2 cellular contexts compared by ENCODE assay signal in the genomic region with DNA sequence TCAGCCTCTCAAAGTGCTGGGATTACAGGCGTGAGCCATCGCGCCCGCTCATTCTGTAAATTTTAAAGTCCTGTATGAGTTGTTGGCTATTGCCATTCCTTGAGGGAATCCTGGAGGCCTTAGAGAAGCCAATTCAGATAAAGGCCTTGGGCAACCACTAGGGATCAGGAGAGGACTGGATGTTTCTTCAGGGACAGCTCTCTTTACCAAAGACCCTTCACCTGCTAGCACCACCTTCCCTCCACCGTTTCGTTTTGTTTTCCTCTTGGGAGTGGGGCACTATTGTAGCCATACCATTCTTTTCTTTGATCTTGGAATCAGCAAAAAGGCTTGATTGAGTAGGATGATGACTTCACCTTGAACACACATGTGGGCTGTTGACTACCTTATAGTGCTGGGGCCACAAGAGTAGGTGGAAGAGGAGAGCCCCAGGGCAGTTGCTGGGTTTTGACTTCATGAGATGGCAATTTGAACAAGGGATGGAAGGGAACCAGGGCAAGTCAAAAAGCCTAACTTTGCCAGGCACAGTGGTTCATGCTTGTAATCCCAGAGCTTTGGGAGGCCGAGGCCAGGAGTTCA.
A peak's percentile ranks its signal among the peaks of the same experiment; 100 is the strongest.
TF ChIP-seq lines count a peak whose summit lies in the region.

No MANE protein-coding gene starts in this region.

TF ChIP-seq in HepG2, 621 proteins besides CTCF, POLR2A, EP300 and RAD21:
- TF ChIP-seq, protein P1, sequence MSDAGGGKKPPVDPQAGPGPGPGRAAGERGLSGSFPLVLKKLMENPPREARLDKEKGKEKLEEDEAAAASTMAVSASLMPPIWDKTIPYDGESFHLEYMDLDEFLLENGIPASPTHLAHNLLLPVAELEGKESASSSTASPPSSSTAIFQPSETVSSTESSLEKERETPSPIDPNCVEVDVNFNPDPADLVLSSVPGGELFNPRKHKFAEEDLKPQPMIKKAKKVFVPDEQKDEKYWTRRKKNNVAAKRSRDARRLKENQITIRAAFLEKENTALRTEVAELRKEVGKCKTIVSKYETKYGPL (CRISPR knock-in tag; IDR thresholded peaks at IDR 0.05) = no peak
- TF ChIP-seq STAG1 (CRISPR knock-in tag; IDR thresholded peaks at IDR 0.05) (peak; percentile 37), ZNF879 (CRISPR knock-in tag; IDR thresholded peaks at IDR 0.05) (no peak), MATR3 (CRISPR knock-in tag; IDR thresholded peaks at IDR 0.05) (no peak)
- TF ChIP-seq, protein P2, sequence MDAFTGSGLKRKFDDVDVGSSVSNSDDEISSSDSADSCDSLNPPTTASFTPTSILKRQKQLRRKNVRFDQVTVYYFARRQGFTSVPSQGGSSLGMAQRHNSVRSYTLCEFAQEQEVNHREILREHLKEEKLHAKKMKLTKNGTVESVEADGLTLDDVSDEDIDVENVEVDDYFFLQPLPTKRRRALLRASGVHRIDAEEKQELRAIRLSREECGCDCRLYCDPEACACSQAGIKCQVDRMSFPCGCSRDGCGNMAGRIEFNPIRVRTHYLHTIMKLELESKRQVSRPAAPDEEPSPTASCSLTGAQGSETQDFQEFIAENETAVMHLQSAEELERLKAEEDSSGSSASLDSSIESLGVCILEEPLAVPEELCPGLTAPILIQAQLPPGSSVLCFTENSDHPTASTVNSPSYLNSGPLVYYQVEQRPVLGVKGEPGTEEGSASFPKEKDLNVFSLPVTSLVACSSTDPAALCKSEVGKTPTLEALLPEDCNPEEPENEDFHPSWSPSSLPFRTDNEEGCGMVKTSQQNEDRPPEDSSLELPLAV (CRISPR knock-in tag; conservative IDR thresholded peaks at IDR 0.05; ENCODE audit: low read depth) = no peak
- TF ChIP-seq, protein P3, sequence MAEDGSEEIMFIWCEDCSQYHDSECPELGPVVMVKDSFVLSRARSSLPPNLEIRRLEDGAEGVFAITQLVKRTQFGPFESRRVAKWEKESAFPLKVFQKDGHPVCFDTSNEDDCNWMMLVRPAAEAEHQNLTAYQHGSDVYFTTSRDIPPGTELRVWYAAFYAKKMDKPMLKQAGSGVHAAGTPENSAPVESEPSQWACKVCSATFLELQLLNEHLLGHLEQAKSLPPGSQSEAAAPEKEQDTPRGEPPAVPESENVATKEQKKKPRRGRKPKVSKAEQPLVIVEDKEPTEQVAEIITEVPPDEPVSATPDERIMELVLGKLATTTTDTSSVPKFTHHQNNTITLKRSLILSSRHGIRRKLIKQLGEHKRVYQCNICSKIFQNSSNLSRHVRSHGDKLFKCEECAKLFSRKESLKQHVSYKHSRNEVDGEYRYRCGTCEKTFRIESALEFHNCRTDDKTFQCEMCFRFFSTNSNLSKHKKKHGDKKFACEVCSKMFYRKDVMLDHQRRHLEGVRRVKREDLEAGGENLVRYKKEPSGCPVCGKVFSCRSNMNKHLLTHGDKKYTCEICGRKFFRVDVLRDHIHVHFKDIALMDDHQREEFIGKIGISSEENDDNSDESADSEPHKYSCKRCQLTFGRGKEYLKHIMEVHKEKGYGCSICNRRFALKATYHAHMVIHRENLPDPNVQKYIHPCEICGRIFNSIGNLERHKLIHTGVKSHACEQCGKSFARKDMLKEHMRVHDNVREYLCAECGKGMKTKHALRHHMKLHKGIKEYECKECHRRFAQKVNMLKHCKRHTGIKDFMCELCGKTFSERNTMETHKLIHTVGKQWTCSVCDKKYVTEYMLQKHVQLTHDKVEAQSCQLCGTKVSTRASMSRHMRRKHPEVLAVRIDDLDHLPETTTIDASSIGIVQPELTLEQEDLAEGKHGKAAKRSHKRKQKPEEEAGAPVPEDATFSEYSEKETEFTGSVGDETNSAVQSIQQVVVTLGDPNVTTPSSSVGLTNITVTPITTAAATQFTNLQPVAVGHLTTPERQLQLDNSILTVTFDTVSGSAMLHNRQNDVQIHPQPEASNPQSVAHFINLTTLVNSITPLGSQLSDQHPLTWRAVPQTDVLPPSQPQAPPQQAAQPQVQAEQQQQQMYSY (CRISPR knock-in tag; IDR thresholded peaks at IDR 0.05) = no peak

TF ChIP-seq in WTC11, 78 proteins besides CTCF, POLR2A, EP300 and RAD21:
- TF ChIP-seq, protein P4, sequence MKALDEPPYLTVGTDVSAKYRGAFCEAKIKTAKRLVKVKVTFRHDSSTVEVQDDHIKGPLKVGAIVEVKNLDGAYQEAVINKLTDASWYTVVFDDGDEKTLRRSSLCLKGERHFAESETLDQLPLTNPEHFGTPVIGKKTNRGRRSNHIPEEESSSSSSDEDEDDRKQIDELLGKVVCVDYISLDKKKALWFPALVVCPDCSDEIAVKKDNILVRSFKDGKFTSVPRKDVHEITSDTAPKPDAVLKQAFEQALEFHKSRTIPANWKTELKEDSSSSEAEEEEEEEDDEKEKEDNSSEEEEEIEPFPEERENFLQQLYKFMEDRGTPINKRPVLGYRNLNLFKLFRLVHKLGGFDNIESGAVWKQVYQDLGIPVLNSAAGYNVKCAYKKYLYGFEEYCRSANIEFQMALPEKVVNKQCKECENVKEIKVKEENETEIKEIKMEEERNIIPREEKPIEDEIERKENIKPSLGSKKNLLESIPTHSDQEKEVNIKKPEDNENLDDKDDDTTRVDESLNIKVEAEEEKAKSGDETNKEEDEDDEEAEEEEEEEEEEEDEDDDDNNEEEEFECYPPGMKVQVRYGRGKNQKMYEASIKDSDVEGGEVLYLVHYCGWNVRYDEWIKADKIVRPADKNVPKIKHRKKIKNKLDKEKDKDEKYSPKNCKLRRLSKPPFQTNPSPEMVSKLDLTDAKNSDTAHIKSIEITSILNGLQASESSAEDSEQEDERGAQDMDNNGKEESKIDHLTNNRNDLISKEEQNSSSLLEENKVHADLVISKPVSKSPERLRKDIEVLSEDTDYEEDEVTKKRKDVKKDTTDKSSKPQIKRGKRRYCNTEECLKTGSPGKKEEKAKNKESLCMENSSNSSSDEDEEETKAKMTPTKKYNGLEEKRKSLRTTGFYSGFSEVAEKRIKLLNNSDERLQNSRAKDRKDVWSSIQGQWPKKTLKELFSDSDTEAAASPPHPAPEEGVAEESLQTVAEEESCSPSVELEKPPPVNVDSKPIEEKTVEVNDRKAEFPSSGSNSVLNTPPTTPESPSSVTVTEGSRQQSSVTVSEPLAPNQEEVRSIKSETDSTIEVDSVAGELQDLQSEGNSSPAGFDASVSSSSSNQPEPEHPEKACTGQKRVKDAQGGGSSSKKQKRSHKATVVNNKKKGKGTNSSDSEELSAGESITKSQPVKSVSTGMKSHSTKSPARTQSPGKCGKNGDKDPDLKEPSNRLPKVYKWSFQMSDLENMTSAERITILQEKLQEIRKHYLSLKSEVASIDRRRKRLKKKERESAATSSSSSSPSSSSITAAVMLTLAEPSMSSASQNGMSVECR (CRISPR knock-in tag; IDR thresholded peaks at IDR 0.05; ENCODE audit: borderline replicate concordance) = no peak
- TF ChIP-seq ESRRA (CRISPR knock-in tag; IDR thresholded peaks at IDR 0.05; ENCODE audit: borderline replicate concordance) (no peak), ATF1 (CRISPR knock-in tag; IDR thresholded peaks at IDR 0.05) (no peak), SMAD3 (CRISPR knock-in tag; IDR thresholded peaks at IDR 0.05; ENCODE audit: borderline replicate concordance) (no peak)
- TF ChIP-seq, protein P5, sequence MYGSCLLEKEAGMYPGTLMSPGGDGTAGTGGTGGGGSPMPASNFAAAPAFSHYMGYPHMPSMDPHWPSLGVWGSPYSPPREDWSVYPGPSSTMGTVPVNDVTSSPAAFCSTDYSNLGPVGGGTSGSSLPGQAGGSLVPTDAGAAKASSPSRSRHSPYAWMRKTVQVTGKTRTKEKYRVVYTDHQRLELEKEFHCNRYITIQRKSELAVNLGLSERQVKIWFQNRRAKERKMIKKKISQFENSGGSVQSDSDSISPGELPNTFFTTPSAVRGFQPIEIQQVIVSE (CRISPR knock-in tag; IDR thresholded peaks at IDR 0.05; ENCODE audit: borderline replicate concordance) = no peak
- TF ChIP-seq, protein P6, sequence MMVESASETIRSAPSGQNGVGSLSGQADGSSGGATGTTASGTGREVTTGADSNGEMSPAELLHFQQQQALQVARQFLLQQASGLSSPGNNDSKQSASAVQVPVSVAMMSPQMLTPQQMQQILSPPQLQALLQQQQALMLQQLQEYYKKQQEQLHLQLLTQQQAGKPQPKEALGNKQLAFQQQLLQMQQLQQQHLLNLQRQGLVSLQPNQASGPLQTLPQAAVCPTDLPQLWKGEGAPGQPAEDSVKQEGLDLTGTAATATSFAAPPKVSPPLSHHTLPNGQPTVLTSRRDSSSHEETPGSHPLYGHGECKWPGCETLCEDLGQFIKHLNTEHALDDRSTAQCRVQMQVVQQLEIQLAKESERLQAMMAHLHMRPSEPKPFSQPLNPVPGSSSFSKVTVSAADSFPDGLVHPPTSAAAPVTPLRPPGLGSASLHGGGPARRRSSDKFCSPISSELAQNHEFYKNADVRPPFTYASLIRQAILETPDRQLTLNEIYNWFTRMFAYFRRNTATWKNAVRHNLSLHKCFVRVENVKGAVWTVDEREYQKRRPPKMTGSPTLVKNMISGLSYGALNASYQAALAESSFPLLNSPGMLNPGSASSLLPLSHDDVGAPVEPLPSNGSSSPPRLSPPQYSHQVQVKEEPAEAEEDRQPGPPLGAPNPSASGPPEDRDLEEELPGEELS (CRISPR knock-in tag; IDR thresholded peaks at IDR 0.05) = no peak
